13 cellular contexts compared by ENCODE assay signal in genomic region chr1:156262461-156263287, GRCh38. TPM values are rescaled to one million over a fixed set of nuclear protein-coding genes. Genes with fewer than 3 reads are reported as not detected.
DNase-seq lines count a peak whose midpoint lies in the region; ATAC-seq and TF ChIP-seq lines count a peak whose summit lies in the region.
"Had no signal": no experiment of that assay in that cellular context is flagged by ENCODE, and none has a peak within 500 bp of the region (broad histone marks: within the 10 kb centered on the region; RNA-seq: fewer than 3 reads in every experiment).

No MANE protein-coding gene starts in this region.

- TF ChIP-seq CTCF in PC-3 (conservative IDR thresholded peaks at IDR 0.05; ENCODE audit: low read depth, low read length) (no peak), choroid plexus epithelial cell (conservative IDR thresholded peaks at IDR 0.05; ENCODE audit: low read depth, low read length) (no peak), psoas muscle (IDR thresholded peaks at IDR 0.05) (no peak)

- H3K9me3 ChIP-seq in PC-3 (ENCODE audit: low read length), result no peaks in the 10 kb centered on the region
- no peaks in the 10 kb centered on the region for H3K9me3 ChIP-seq in psoas muscle
- no peaks in the 10 kb centered on the region for H3K9me3 ChIP-seq in CD4-positive, alpha-beta memory T cell (ENCODE audit: control insufficient read depth in 1 of 2, low read length in 2 of 2)
- H3K9me3 ChIP-seq: stomach had no signal

- peak; percentile 85 for ATAC-seq in PC-3
- ATAC-seq in psoas muscle, result peak; percentile 36 to 64 (median 44)
- ATAC-seq in left ventricle myocardium superior, result no peak
- ATAC-seq: WTC11 had no signal

- H2AFZ ChIP-seq in PC-3 (ENCODE audit: low read length), result no peak overlapping the region

- 82 to 87% (median 83%) methylated on average over 9 of the region's 9 CpGs for WGBS in psoas muscle, 3 donors

- peaks cover 60 to 80% of the 10 kb centered on the region in 2 donors for H3K36me3 Mint-ChIP-seq in CD4-positive, alpha-beta memory T cell

- H3K4me1 ChIP-seq in PC-3 (ENCODE audit: insufficient read depth, low read length) (peaks cover 25% of the 10 kb centered on the region), psoas muscle (no peaks in the 10 kb centered on the region)
- no peaks in the 10 kb centered on the region for H3K4me1 ChIP-seq in CD4-positive, alpha-beta memory T cell (ENCODE audit: insufficient read depth, low read length)
- H3K4me1 ChIP-seq: stomach had no signal

- POLR2A ChIA-PET in PC-3 (lab: Charles Lee; ENCODE audit: unreplicated experiment), result interaction anchor here (1.0 kb wide), 1 partner anchor 20 kb away, joined by 3 read pairs; the partner anchor contains the start of gene SMG5
- POLR2A ChIA-PET in CD4-positive, alpha-beta memory T cell (lab: Charles Lee; ENCODE audit: partially characterized antibody), result interaction anchor here (1.2 kb wide), 1 partner anchor 20 kb away, joined by 3 read pairs; the partner anchor contains the start of gene SMG5
- POLR2A ChIA-PET in HEK293T (lab: Yijun Ruan, JAX), result interaction anchor here (0.8 to 1.2 kb wide), 2 partner anchors 19 to 50 kb away, joined by 3 to 4 read pairs; partner anchors contain the start of gene PMF1

- H3K27me3 ChIP-seq in PC-3 (ENCODE audit: low read length), result no peaks in the 10 kb centered on the region
- no peaks in the 10 kb centered on the region for H3K27me3 ChIP-seq in psoas muscle (ENCODE audit: insufficient read depth in 3 of 3, low read length in 2 of 3)
- no peaks in the 10 kb centered on the region for H3K27me3 ChIP-seq in CD4-positive, alpha-beta memory T cell (ENCODE audit: insufficient read depth, low read length)
- H3K27me3 ChIP-seq: stomach had no signal

- DNase-seq in ELR (ENCODE audit: low read depth) (peak; percentile 90), PC-3 (peak; percentile 98), choroid plexus epithelial cell (ENCODE audit: low read depth) (peak; percentile 64), psoas muscle (no peak), left ventricle myocardium superior (no peak), HEK293T (ENCODE audit: extremely low spot score) (no peak)
- no peak for DNase-seq in CD4-positive, alpha-beta memory T cell
- DNase-seq: mesendoderm, NCI-H2029 treated with DMSO at 0.1 percent for 48 hours, RPMI8226, stomach had no signal

- peak overlapping the region; percentile 39 for H3K9ac ChIP-seq in PC-3 (ENCODE audit: low read length)

- no peaks in the 10 kb centered on the region for H3K27me3 Mint-ChIP-seq in CD4-positive, alpha-beta memory T cell

- no peaks in the 10 kb centered on the region for H3K9me2 ChIP-seq in PC-3 (replicated peaks; ENCODE audit: low read length)

- H3K27ac ChIP-seq in PC-3 (ENCODE audit: low read length), result peak overlapping the region; percentile 91
- H3K27ac ChIP-seq in psoas muscle, result no peak overlapping the region
- no peak overlapping the region for H3K27ac ChIP-seq in CD4-positive, alpha-beta memory T cell (ENCODE audit: low read depth, low read length)
- H3K27ac ChIP-seq: stomach had no signal

- H4K20me1 ChIP-seq in PC-3 (ENCODE audit: low read length), result 0 out of 2 replicates have a peak, but pooled peaks cover 4% of the 10 kb centered on the region

- peak overlapping the region; percentile 74 for H3K4me2 ChIP-seq in PC-3 (ENCODE audit: low read length)

- peaks cover 12% of the 10 kb centered on the region for H3F3A ChIP-seq in PC-3 (ENCODE audit: low read length, unreplicated experiment)

- peak overlapping the region in 2 of 7 donors; percentile 31 to 36 for H3K27ac Mint-ChIP-seq in CD4-positive, alpha-beta memory T cell
- H3K27ac Mint-ChIP-seq: WTC11 had no signal

- BruUV-seq in PC-3 (replicated peaks; lab: Mats Ljungman, UMichigan), result no TSS peak

- H3K4me3 Mint-ChIP-seq in CD4-positive, alpha-beta memory T cell, result no peak overlapping the region
- H3K4me3 Mint-ChIP-seq: WTC11 had no signal

- CTCF ChIA-PET in PC-3 (lab: Charles Lee) (no interaction called here), HEK293T (lab: Yijun Ruan, JAX) (no interaction called here)
- CTCF ChIA-PET in CD4-positive, alpha-beta memory T cell (lab: Charles Lee; ENCODE audit: partially characterized antibody), result interaction anchor here (0.8 kb wide), 1 partner anchor 9 kb away, joined by 3 read pairs; no protein-coding TSS in a partner anchor

- peaks cover 3% of the 10 kb centered on the region; the same call in 1 of the 2 replicates for H3K79me2 ChIP-seq in PC-3 (ENCODE audit: low read length)

- intact Hi-C loops in PC-3 (cut with micrococcal nuclease), result loop anchor here (1.0 kb wide), 1 partner anchor 20 kb away; the partner anchor contains the start of gene SMG5
- intact Hi-C loops in psoas muscle (cut with DNase I), result no loop called here
- intact Hi-C loops in left ventricle myocardium superior (cut with micrococcal nuclease), result no loop called here
- intact Hi-C loops in CD4-positive, alpha-beta memory T cell (cut with micrococcal nuclease), result no loop called here

- H3K4me3 ChIP-seq in PC-3 (ENCODE audit: low read length) (peak overlapping the region; percentile 16; the same call in 1 of the 2 replicates), choroid plexus epithelial cell (ENCODE audit: low read depth, low read length) (no peak overlapping the region), psoas muscle (no peak overlapping the region)
- H3K4me3 ChIP-seq in CD4-positive, alpha-beta memory T cell (ENCODE audit: low read length in 2 of 2), result no peak overlapping the region
- H3K4me3 ChIP-seq: stomach had no signal

- H3K4me1 Mint-ChIP-seq in CD4-positive, alpha-beta memory T cell, result peaks cover 0 to 4% (median 2%) of the 10 kb centered on the region in 4 donors
- H3K4me1 Mint-ChIP-seq: WTC11 had no signal

- peaks cover 0 to 1% (median 0%) of the 10 kb centered on the region in 8 donors for H3K9me3 Mint-ChIP-seq in CD4-positive, alpha-beta memory T cell
- H3K9me3 Mint-ChIP-seq: WTC11 had no signal

- H3K36me3 ChIP-seq in PC-3 (ENCODE audit: low read depth, low read length) (peaks cover 77% of the 10 kb centered on the region), psoas muscle (ENCODE audit: insufficient read depth in 1 of 2, low read depth in 1 of 2) (peaks cover 25 to 98% of the 10 kb centered on the region in 2 donors)
- H3K36me3 ChIP-seq in CD4-positive, alpha-beta memory T cell (ENCODE audit: insufficient read depth, low read length), result peaks cover 80% of the 10 kb centered on the region

TF ChIP-seq in HEK293T, 16 proteins besides CTCF, POLR2A, EP300 and RAD21:
- TF ChIP-seq NFRKB (IDR thresholded peaks at IDR 0.05), result no peak
- no peak for TF ChIP-seq BHLHE40 (IDR thresholded peaks at IDR 0.05; ENCODE audit: borderline replicate concordance)
- TF ChIP-seq LEF1 (IDR thresholded peaks at IDR 0.05; ENCODE audit: borderline replicate concordance), result no peak
- TF ChIP-seq ARNT (IDR thresholded peaks at IDR 0.05), result no peak
- no peak for TF ChIP-seq FOXK2 (IDR thresholded peaks at IDR 0.05)
- TF ChIP-seq HDGF (IDR thresholded peaks at IDR 0.05; ENCODE audit: borderline replicate concordance), result no peak
- no peak for TF ChIP-seq TARDBP (IDR thresholded peaks at IDR 0.05)

RNA-seq across cellular contexts. Expression of gene PAQR6, which starts 14.8 kb away (rescaled TPM):
- 6.6 and 7.2 TPM in 2 replicates for total RNA-seq in PC-3 (2014; rRNA removed)
- 1 to 10 TPM in 1 of 4 donors, under 1 TPM in 3; 0.32 to 1.2 (median 0.80) TPM for total RNA-seq in psoas muscle
- polyA plus RNA-seq in psoas muscle, result under 1 TPM; 0.30 to 0.85 (median 0.39) TPM
- 0.32 TPM for total RNA-seq in left ventricle myocardium superior
- total RNA-seq in CD4-positive, alpha-beta memory T cell, result 1 to 10 TPM; 1.7 to 1.9 TPM
- under 1 TPM; 0.11 to 0.22 TPM for polyA plus RNA-seq in CD4-positive, alpha-beta memory T cell

RNA-seq across cellular contexts. Expression of gene SMG5, which starts 20.0 kb away (rescaled TPM):
- total RNA-seq in PC-3 (2014; rRNA removed) (126 and 130 TPM in 2 replicates), psoas muscle (10 to 100 TPM; 46.8 to 90.7 (median 80.8) TPM), left ventricle myocardium superior (84.5 TPM)
- polyA plus RNA-seq in psoas muscle, result 10 to 100 TPM; 54.0 to 74.5 (median 72.4) TPM
- 10 to 100 TPM; 69.8 to 71.6 TPM for total RNA-seq in CD4-positive, alpha-beta memory T cell
- 10 to 100 TPM in 1 of 2 donors, 1 to 10 TPM in 1; 6.1 to 25.6 TPM for polyA plus RNA-seq in CD4-positive, alpha-beta memory T cell

RNA-seq across cellular contexts. Expression of gene BGLAP, which starts 20.7 kb away (rescaled TPM):
- total RNA-seq in PC-3 (2014; rRNA removed) (0.35 and 2.5 TPM in 2 replicates), psoas muscle (under 1 TPM in 2 of 4 donors, not detected in 2; 0.34 to 0.44 TPM), left ventricle myocardium superior (1.1 TPM)
- under 1 TPM in 1 of 3 donors, not detected in 2; 0.33 TPM for polyA plus RNA-seq in psoas muscle
- total RNA-seq in CD4-positive, alpha-beta memory T cell, result 1 to 10 TPM; 7.2 to 7.7 TPM
- polyA plus RNA-seq in CD4-positive, alpha-beta memory T cell, result not detected
- total RNA-seq: frontal cortex, stomach had no signal

RNA-seq across cellular contexts. Expression of gene TMEM79, which starts 21.5 kb away (rescaled TPM):
- total RNA-seq in PC-3 (2014; rRNA removed) (8.1 and 11.2 TPM in 2 replicates), psoas muscle (1 to 10 TPM in 1 of 4 donors, under 1 TPM in 3; 0.69 to 1.6 (median 0.87) TPM), left ventricle myocardium superior (1.5 TPM)
- 1 to 10 TPM in 2 of 3 donors, under 1 TPM in 1; 0.89 to 3.6 (median 1.5) TPM for polyA plus RNA-seq in psoas muscle
- 10 to 100 TPM; 14.7 to 16.8 TPM for total RNA-seq in CD4-positive, alpha-beta memory T cell
- polyA plus RNA-seq in CD4-positive, alpha-beta memory T cell, result 1 to 10 TPM in 1 of 2 donors, under 1 TPM in 1; 0.93 to 7.3 TPM

RNA-seq across cellular contexts. Expression of gene GLMP, which starts 32.8 kb away (rescaled TPM):
- total RNA-seq in PC-3 (2014; rRNA removed) (49.8 and 52.2 TPM in 2 replicates), psoas muscle (1 to 10 TPM; 5.1 to 9.6 (median 7.5) TPM), left ventricle myocardium superior (16.0 TPM)
- polyA plus RNA-seq in psoas muscle, result 1 to 10 TPM; 6.1 to 8.3 (median 6.8) TPM
- total RNA-seq in CD4-positive, alpha-beta memory T cell, result 10 to 100 TPM; 22.1 to 28.4 TPM
- polyA plus RNA-seq in CD4-positive, alpha-beta memory T cell, result 10 to 100 TPM; 21.3 to 23.5 TPM

Comparison
In these comparisons a context has a peak if more than half of its experiments do, and no peak if none do; other contexts are left out.
1. DNase-seq: peak in ELR (single experiment), PC-3 (single experiment) and choroid plexus epithelial cell (single experiment); none in psoas muscle (0 of 2), left ventricle myocardium superior (single experiment), CD4-positive, alpha-beta memory T cell (0 of 5) and HEK293T (single experiment).